ENCODE assay signal across 10 cellular contexts in genomic region chr2:226813148-226813701, GRCh38. TPM values are rescaled to one million over a fixed set of nuclear protein-coding genes. Genes with fewer than 3 reads are reported as not detected.
DNase-seq lines count a peak whose midpoint lies in the region; ATAC-seq and TF ChIP-seq lines count a peak whose summit lies in the region.
"Had no signal": no experiment of that assay in that cellular context is flagged by ENCODE, and none has a peak within 500 bp of the region (broad histone marks: within the 10 kb centered on the region; RNA-seq: fewer than 3 reads in every experiment).

No MANE protein-coding gene starts in this region.

- no peaks in the 10 kb centered on the region for H3K36me3 Mint-ChIP-seq in endothelial cell (ENCODE audit: low read depth, unreplicated experiment)
- H3K36me3 Mint-ChIP-seq in effector memory CD8-positive, alpha-beta T cell (ENCODE audit: insufficient read depth): peaks cover 3% of the 10 kb centered on the region

- POLR2A ChIA-PET in A673 (lab: Charles Lee; ENCODE audit: low non-redundant PET): no interaction called here

- H3K9me3 Mint-ChIP-seq in endothelial cell (ENCODE audit: unreplicated experiment): no peaks in the 10 kb centered on the region
- H3K9me3 Mint-ChIP-seq in effector memory CD8-positive, alpha-beta T cell: no peaks in the 10 kb centered on the region

- no peaks in the 10 kb centered on the region for H3K36me3 ChIP-seq in A673 (ENCODE audit: insufficient read depth, low read length, poor library complexity, severe bottlenecking)

- DNase-seq in A673 (ENCODE audit: low spot score) (no peak), GM12864 (ENCODE audit: low read depth) (no peak), endothelial cell (ENCODE audit: low spot score) (peak; percentile 14), T-helper 9 cell (no peak)
- no peak for DNase-seq in activated CD8-positive, alpha-beta memory T cell treated with anti-CD3 and anti-CD28 coated beads, Interleukin-2, amount 50 U/mL, for 48 hours
- DNase-seq in effector memory CD8-positive, alpha-beta T cell: no peak
- DNase-seq: activated naive CD4-positive, alpha-beta T cell; hippocampal formation had no signal

- no TSS peak for BruUV-seq in A673 (replicated peaks; lab: Mats Ljungman, UMichigan)

- no peak overlapping the region for H3K27ac ChIP-seq in A673 (ENCODE audit: low read depth, low read length, poor library complexity, severe bottlenecking)

- TF ChIP-seq CTCF in A673 (conservative IDR thresholded peaks at IDR 0.05; ENCODE audit: low read depth, low read length) (peak; percentile 55), GM12864 (IDR thresholded peaks at IDR 0.05; ENCODE audit: low read depth, low read length, missing control alignments) (peak; percentile 68), LNCAP (IDR thresholded peaks at IDR 0.05) (peak; percentile 48), endothelial cell (IDR thresholded peaks at IDR 0.05; ENCODE audit: unreplicated experiment) (no peak)

- no peaks in the 10 kb centered on the region for H3K4me1 ChIP-seq in A673 (ENCODE audit: insufficient read depth, low read length, poor library complexity, severe bottlenecking)

- no peak for ATAC-seq in GM21825 (IDR thresholded peaks at IDR 0.05; ENCODE audit: unreplicated experiment)
- ATAC-seq in effector memory CD8-positive, alpha-beta T cell (replicated peaks): no peak

- H3K4me3 Mint-ChIP-seq in endothelial cell (ENCODE audit: unreplicated experiment): no peak overlapping the region
- no peak overlapping the region for H3K4me3 Mint-ChIP-seq in effector memory CD8-positive, alpha-beta T cell

- H3K4me1 Mint-ChIP-seq in endothelial cell (ENCODE audit: unreplicated experiment): no peaks in the 10 kb centered on the region
- H3K4me1 Mint-ChIP-seq in effector memory CD8-positive, alpha-beta T cell (ENCODE audit: low read depth in 2 of 2): no peaks in the 10 kb centered on the region

- no peak overlapping the region for H3K27ac Mint-ChIP-seq in endothelial cell (ENCODE audit: unreplicated experiment)
- H3K27ac Mint-ChIP-seq in effector memory CD8-positive, alpha-beta T cell: no peak overlapping the region

- H3K9me3 ChIP-seq in A673 (ENCODE audit: low read depth, low read length, poor library complexity, severe bottlenecking): no peaks in the 10 kb centered on the region

- H3K27me3 ChIP-seq in A673 (replicated peaks; ENCODE audit: insufficient read depth, low read depth, low read length, poor library complexity): no peaks in the 10 kb centered on the region

- intact Hi-C loops in A673 (cut with micrococcal nuclease; ENCODE audit: unreplicated experiment): no loop called here

- no peak overlapping the region for H3K4me3 ChIP-seq in A673 (ENCODE audit: low read depth, low read length, poor library complexity, severe bottlenecking)
- no peak overlapping the region for H3K4me3 ChIP-seq in GM12864 (ENCODE audit: low read depth, low read length)

- H3K27me3 Mint-ChIP-seq in endothelial cell (ENCODE audit: unreplicated experiment): no peaks in the 10 kb centered on the region
- H3K27me3 Mint-ChIP-seq in effector memory CD8-positive, alpha-beta T cell: peaks cover 39 to 55% of the 10 kb centered on the region in 2 donors

- CTCF ChIA-PET in A673 (lab: Charles Lee): no interaction called here

RNA-seq across cellular contexts. Expression of gene IRS1, which starts 13.6 kb away (rescaled TPM):
- total RNA-seq in A673 (2021): 27.9 and 29.3 TPM in 2 replicates
- total RNA-seq in endothelial cell (ENCODE audit: unreplicated experiment): 0.72 TPM

RNA-seq across cellular contexts. Expression of gene RHBDD1, which starts 22.6 kb away (rescaled TPM):
- 28.0 and 35.4 TPM in 2 replicates for total RNA-seq in A673 (2021)
- 21.9 TPM for total RNA-seq in endothelial cell (ENCODE audit: unreplicated experiment)

Comparison
In these comparisons a context has a peak if more than half of its experiments do, and no peak if none do; other contexts are left out.
1. RNA of gene IRS1, which starts 13.6 kb away (total RNA-seq): 27.9 to 29.3 TPM in A673; 0.72 TPM in endothelial cell (single experiment); every median in the first group is over 10 times any median in the second.